Comparison of ENCODE assay signal across 9 cellular contexts in the genomic region with DNA sequence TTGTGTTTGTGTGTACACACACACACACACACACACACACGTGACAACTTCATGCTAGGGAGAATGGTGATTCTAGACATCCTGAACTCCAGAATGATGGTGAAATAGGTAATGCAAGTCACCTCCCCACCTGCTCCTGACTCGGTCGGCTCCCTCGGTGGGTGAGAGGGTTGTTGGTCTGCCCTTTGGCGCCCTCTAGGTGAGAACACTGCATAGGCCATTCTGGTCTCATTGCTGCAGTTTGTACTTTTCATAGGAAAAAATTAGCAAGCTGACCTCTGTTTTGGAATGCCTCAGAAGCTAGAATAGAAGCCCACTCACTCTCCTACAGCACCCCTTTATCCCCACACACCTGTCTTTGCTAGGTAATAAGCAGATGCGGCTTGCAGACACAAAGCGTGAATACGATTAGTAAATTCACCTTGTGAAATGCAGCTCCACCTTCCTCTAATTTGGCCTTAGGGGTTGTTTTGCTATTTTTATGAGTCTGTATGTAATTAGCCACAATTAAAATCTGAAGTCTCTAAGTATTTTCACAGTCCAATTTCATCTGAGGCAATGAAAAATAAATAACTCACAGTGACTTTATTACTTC.
A peak's percentile ranks its signal among the peaks of the same experiment; 100 is the strongest.
DNase-seq lines count a peak whose midpoint lies in the region; ATAC-seq and TF ChIP-seq lines count a peak whose summit lies in the region.
"Had no signal": no experiment of that assay in that cellular context is flagged by ENCODE, and none has a peak within 500 bp of the region (broad histone marks: within the 10 kb centered on the region; RNA-seq: fewer than 3 reads in every experiment).

No MANE protein-coding gene starts in this region.

- WGBS in testis, 2 donors: 40 to 62% methylated on average over 8 of the region's 8 CpGs

- H3K27me3 ChIP-seq in CD4-positive, CD25-positive, alpha-beta regulatory T cell (ENCODE audit: control insufficient read depth, insufficient read depth, low read length): peaks cover 3% of the 10 kb centered on the region
- H3K27me3 ChIP-seq in naive thymus-derived CD4-positive, alpha-beta T cell (ENCODE audit: control insufficient read depth in 2 of 2, insufficient read depth in 2 of 2, low read length in 2 of 2): no peaks in the 10 kb centered on the region
- H3K27me3 ChIP-seq in testis: no peaks in the 10 kb centered on the region

- no peaks in the 10 kb centered on the region for H3K4me1 ChIP-seq in CD4-positive, CD25-positive, alpha-beta regulatory T cell (ENCODE audit: control insufficient read depth, insufficient read depth, low read length, poor library complexity, severe bottlenecking)
- no peaks in the 10 kb centered on the region for H3K4me1 ChIP-seq in naive thymus-derived CD4-positive, alpha-beta T cell (ENCODE audit: control insufficient read depth in 2 of 2, insufficient read depth in 2 of 2, low read length in 2 of 2)
- no peaks in the 10 kb centered on the region for H3K4me1 ChIP-seq in testis

- TF ChIP-seq CTCF in epithelial cell of esophagus (IDR thresholded peaks at IDR 0.05; ENCODE audit: insufficient read depth, low read depth, low read length, missing control alignments): peak; percentile 90
- peak in 2 of 3 experiments; percentile 24 to 49 for TF ChIP-seq CTCF in testis (IDR thresholded peaks at IDR 0.05)

- CTCF ChIA-PET in naive thymus-derived CD4-positive, alpha-beta T cell (lab: Charles Lee): interaction anchor here (0.7 to 1.1 kb wide), 2 partner anchors 137 to 1497 kb away, joined by 3 read pairs; no protein-coding TSS in a partner anchor

- H3K27ac Mint-ChIP-seq in CD4-positive, CD25-positive, alpha-beta regulatory T cell: no peak overlapping the region
- H3K27ac Mint-ChIP-seq in naive thymus-derived CD4-positive, alpha-beta T cell: no peak overlapping the region

- no peak overlapping the region for H3K4me3 ChIP-seq in CD4-positive, CD25-positive, alpha-beta regulatory T cell (ENCODE audit: low read depth, low read length)
- H3K4me3 ChIP-seq in epithelial cell of esophagus (ENCODE audit: low read length) (no peak overlapping the region), testis (no peak overlapping the region)
- H3K4me3 ChIP-seq in naive thymus-derived CD4-positive, alpha-beta T cell (ENCODE audit: low read length): no peak overlapping the region

- peak in 1 of 2 donors; percentile 34 for ATAC-seq in CD4-positive, CD25-positive, alpha-beta regulatory T cell (ENCODE audit: low read depth in 2 of 2)
- ATAC-seq in HG02870 (IDR thresholded peaks at IDR 0.05; ENCODE audit: unreplicated experiment) (peak; percentile 78), HG03342 (IDR thresholded peaks at IDR 0.05; ENCODE audit: unreplicated experiment) (no peak)
- ATAC-seq in naive thymus-derived CD4-positive, alpha-beta T cell: peak; percentile 57

- intact Hi-C loops in naive thymus-derived CD4-positive, alpha-beta T cell (cut with micrococcal nuclease): loop anchor here in 1 of 2 donors (1.0 to 5.0 kb wide), 3 partner anchors 562 to 1494 kb away; no protein-coding TSS in a partner anchor
- intact Hi-C loops in testis (cut with DNase I; ENCODE audit: low total_unique reads): no loop called here

- no peak for TF ChIP-seq POLR2A in testis (IDR thresholded peaks at IDR 0.05)

- H3K4me1 Mint-ChIP-seq in CD4-positive, CD25-positive, alpha-beta regulatory T cell: no peaks in the 10 kb centered on the region
- peaks cover 0 to 2% (median 0%) of the 10 kb centered on the region in 7 donors for H3K4me1 Mint-ChIP-seq in naive thymus-derived CD4-positive, alpha-beta T cell

- no peak overlapping the region for H3K27ac ChIP-seq in CD4-positive, CD25-positive, alpha-beta regulatory T cell (ENCODE audit: insufficient read depth, low read length, poor library complexity, severe bottlenecking)
- no peak overlapping the region for H3K27ac ChIP-seq in naive thymus-derived CD4-positive, alpha-beta T cell (ENCODE audit: low read depth, low read length)
- H3K27ac ChIP-seq in testis: no peak overlapping the region
- H3K27ac ChIP-seq: neutrophil had no signal

- no peaks in the 10 kb centered on the region for H3K36me3 ChIP-seq in CD4-positive, CD25-positive, alpha-beta regulatory T cell (ENCODE audit: control insufficient read depth, insufficient read depth, low read length)
- H3K36me3 ChIP-seq in naive thymus-derived CD4-positive, alpha-beta T cell (ENCODE audit: control insufficient read depth in 2 of 3, insufficient read depth in 3 of 3, low read length in 3 of 3): no peaks in the 10 kb centered on the region
- no peaks in the 10 kb centered on the region for H3K36me3 ChIP-seq in testis (ENCODE audit: low read depth, missing control alignments)
- H3K36me3 ChIP-seq: neutrophil had no signal

- H3K9me3 ChIP-seq in CD4-positive, CD25-positive, alpha-beta regulatory T cell (ENCODE audit: control insufficient read depth in 2 of 2, low read length in 2 of 2): no peaks in the 10 kb centered on the region
- no peaks in the 10 kb centered on the region for H3K9me3 ChIP-seq in naive thymus-derived CD4-positive, alpha-beta T cell (ENCODE audit: control insufficient read depth in 2 of 3, low read length in 3 of 3)
- H3K9me3 ChIP-seq in testis: no peaks in the 10 kb centered on the region
- H3K9me3 ChIP-seq: neutrophil had no signal

- DNase-seq in CD4-positive, CD25-positive, alpha-beta regulatory T cell: peak in 2 of 3 donors; percentile 12 to 54
- DNase-seq in NCI-H524 treated with DMSO at 0.1 percent for 48 hours (lab: John Stamatoyannopoulos, UW): peak; percentile 10
- peak; percentile 59 to 71 for DNase-seq in activated CD4-positive, alpha-beta T cell treated with anti-CD3 and anti-CD28 coated beads, Interleukin-2, amount 50 U/mL, for 48 hours
- DNase-seq in epithelial cell of esophagus (ENCODE audit: low read depth): peak; percentile 72
- DNase-seq in naive thymus-derived CD4-positive, alpha-beta T cell: peak in 8 of 9 donors; percentile 11 to 49 (median 25)
- peak; percentile 64 for DNase-seq in testis

- no peaks in the 10 kb centered on the region for H3K27me3 Mint-ChIP-seq in CD4-positive, CD25-positive, alpha-beta regulatory T cell
- H3K27me3 Mint-ChIP-seq in naive thymus-derived CD4-positive, alpha-beta T cell: peaks cover 10 to 25% (median 17%) of the 10 kb centered on the region in 5 donors

- H3K4me3 Mint-ChIP-seq in CD4-positive, CD25-positive, alpha-beta regulatory T cell: no peak overlapping the region
- no peak overlapping the region for H3K4me3 Mint-ChIP-seq in naive thymus-derived CD4-positive, alpha-beta T cell

- POLR2A ChIA-PET in naive thymus-derived CD4-positive, alpha-beta T cell (lab: Charles Lee): interaction anchor here (0.6 to 0.7 kb wide), 2 partner anchors 99 to 229 kb away, joined by 3 to 4 read pairs; no protein-coding TSS in a partner anchor

- no peaks in the 10 kb centered on the region for H3K36me3 Mint-ChIP-seq in CD4-positive, CD25-positive, alpha-beta regulatory T cell
- H3K36me3 Mint-ChIP-seq in naive thymus-derived CD4-positive, alpha-beta T cell: no peaks in the 10 kb centered on the region

- H3K9me3 Mint-ChIP-seq in CD4-positive, CD25-positive, alpha-beta regulatory T cell: peaks cover 0 to 1% (median 0%) of the 10 kb centered on the region in 7 donors
- no peaks in the 10 kb centered on the region for H3K9me3 Mint-ChIP-seq in naive thymus-derived CD4-positive, alpha-beta T cell

Comparison
In these comparisons a context has a peak if more than half of its experiments do, and no peak if none do; other contexts are left out.
1. DNase-seq: peak in every context shown above with its lines; median percentile 72 in epithelial cell of esophagus; 65 in activated CD4-positive, alpha-beta T cell treated with anti-CD3 and anti-CD28 coated beads, Interleukin-2, amount 50 U/mL, for 48 hours; 64 in testis; 33 in CD4-positive, CD25-positive, alpha-beta regulatory T cell; 25 in naive thymus-derived CD4-positive, alpha-beta T cell; 10 in NCI-H524 treated with DMSO at 0.1 percent for 48 hours.